In the genomic region with DNA sequence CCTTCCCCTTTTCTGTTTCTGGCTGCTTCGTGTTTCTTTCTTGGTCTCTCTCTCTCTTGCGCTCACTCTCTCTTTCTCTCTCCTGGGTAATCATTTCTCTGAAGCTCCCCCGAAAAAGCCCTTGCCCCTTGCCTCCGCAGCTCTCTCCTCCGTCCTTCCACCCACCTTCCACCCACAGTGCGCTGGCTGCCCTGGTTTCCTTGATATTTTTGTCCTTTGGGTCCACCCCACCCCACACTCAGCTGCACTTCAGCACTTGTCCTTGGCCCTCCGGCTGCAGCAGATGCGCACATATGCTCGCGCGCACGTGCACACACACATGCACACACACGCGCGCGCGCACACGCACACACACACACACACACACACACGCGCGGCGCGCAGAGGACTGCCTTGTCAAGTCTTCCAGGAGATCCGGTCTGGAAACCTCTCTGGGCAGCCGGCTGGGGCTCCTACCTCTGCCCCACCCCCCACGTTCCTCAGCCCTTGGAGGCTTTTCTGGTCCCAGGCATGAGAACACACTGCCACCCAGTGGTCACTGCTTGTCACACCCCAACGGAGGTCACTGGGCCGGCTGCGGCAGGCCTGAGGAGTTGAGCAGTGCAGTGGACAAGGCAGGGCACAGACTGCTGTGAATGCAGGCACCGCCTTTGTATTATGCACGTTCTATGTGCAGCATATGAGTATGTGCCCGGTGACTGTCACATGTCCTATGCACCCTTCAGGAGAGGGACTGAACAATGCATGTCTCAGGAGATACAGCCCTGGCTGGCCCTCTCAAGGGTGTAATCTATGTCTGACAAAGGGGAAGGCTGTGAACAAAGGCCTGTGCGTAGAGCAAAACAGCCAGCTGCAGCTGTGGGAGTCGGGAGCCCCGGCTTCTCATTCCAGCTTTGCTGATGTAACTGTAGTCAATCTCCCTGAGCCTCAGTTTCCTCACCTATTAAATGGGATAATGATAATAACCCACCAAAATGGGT, we compare ENCODE assay signal across 1 cellular context.
A peak's percentile ranks its signal among the peaks of the same experiment; 100 is the strongest.
TF ChIP-seq lines count a peak whose summit lies in the region.

No MANE protein-coding gene starts in this region.

TF ChIP-seq in GM12878, 131 proteins besides CTCF, POLR2A, EP300 and RAD21 (continued from another document and continues in another):
- TF ChIP-seq, protein P1, sequence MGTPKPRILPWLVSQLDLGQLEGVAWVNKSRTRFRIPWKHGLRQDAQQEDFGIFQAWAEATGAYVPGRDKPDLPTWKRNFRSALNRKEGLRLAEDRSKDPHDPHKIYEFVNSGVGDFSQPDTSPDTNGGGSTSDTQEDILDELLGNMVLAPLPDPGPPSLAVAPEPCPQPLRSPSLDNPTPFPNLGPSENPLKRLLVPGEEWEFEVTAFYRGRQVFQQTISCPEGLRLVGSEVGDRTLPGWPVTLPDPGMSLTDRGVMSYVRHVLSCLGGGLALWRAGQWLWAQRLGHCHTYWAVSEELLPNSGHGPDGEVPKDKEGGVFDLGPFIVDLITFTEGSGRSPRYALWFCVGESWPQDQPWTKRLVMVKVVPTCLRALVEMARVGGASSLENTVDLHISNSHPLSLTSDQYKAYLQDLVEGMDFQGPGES (IDR thresholded peaks at IDR 0.05), result no peak
- no peak for TF ChIP-seq RFX5 (IDR thresholded peaks at IDR 0.05; ENCODE audit: low read depth, low read length)
- peak; percentile 96 for TF ChIP-seq SMC3 (IDR thresholded peaks at IDR 0.05; ENCODE audit: borderline replicate concordance, low read length)
- TF ChIP-seq DPF2 (IDR thresholded peaks at IDR 0.05), result 0 out of 2 replicates have a peak, but pooled peaks have one; percentile 24
- TF ChIP-seq BCL11A (IDR thresholded peaks at IDR 0.05; ENCODE audit: low read depth, low read length), result no peak
- peak; percentile 94 to 99 for TF ChIP-seq BHLHE40 (IDR thresholded peaks at IDR 0.05; ENCODE audit: borderline replicate concordance in 1 of 2, low read depth in 2 of 2, low read length in 1 of 2)
- no peak for TF ChIP-seq JUND (IDR thresholded peaks at IDR 0.05; ENCODE audit: low read depth, low read length)
- TF ChIP-seq POU2F2 (IDR thresholded peaks at IDR 0.05; ENCODE audit: borderline replicate concordance, low read depth, low read length), result no peak
- TF ChIP-seq HDAC2 (IDR thresholded peaks at IDR 0.05), result no peak
- TF ChIP-seq RCOR1 (conservative IDR thresholded peaks at IDR 0.05; ENCODE audit: low read depth, low read length), result no peak
- TF ChIP-seq, protein P2, sequence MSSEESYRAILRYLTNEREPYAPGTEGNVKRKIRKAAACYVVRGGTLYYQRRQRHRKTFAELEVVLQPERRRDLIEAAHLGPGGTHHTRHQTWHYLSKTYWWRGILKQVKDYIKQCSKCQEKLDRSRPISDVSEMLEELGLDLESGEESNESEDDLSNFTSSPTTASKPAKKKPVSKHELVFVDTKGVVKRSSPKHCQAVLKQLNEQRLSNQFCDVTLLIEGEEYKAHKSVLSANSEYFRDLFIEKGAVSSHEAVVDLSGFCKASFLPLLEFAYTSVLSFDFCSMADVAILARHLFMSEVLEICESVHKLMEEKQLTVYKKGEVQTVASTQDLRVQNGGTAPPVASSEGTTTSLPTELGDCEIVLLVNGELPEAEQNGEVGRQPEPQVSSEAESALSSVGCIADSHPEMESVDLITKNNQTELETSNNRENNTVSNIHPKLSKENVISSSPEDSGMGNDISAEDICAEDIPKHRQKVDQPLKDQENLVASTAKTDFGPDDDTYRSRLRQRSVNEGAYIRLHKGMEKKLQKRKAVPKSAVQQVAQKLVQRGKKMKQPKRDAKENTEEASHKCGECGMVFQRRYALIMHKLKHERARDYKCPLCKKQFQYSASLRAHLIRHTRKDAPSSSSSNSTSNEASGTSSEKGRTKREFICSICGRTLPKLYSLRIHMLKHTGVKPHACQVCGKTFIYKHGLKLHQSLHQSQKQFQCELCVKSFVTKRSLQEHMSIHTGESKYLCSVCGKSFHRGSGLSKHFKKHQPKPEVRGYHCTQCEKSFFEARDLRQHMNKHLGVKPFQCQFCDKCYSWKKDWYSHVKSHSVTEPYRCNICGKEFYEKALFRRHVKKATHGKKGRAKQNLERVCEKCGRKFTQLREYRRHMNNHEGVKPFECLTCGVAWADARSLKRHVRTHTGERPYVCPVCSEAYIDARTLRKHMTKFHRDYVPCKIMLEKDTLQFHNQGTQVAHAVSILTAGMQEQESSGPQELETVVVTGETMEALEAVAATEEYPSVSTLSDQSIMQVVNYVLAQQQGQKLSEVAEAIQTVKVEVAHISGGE (CRISPR knock-in tag; IDR thresholded peaks at IDR 0.05), result no peak
- peak; percentile 67; the same call in 1 of the 2 replicates for TF ChIP-seq STAT1 (conservative IDR thresholded peaks at IDR 0.05)
- TF ChIP-seq, protein P3, sequence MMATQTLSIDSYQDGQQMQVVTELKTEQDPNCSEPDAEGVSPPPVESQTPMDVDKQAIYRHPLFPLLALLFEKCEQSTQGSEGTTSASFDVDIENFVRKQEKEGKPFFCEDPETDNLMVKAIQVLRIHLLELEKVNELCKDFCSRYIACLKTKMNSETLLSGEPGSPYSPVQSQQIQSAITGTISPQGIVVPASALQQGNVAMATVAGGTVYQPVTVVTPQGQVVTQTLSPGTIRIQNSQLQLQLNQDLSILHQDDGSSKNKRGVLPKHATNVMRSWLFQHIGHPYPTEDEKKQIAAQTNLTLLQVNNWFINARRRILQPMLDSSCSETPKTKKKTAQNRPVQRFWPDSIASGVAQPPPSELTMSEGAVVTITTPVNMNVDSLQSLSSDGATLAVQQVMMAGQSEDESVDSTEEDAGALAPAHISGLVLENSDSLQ (IDR thresholded peaks at IDR 0.05), result 0 out of 2 replicates have a peak, but pooled peaks have one; percentile 39
- TF ChIP-seq, protein P4, sequence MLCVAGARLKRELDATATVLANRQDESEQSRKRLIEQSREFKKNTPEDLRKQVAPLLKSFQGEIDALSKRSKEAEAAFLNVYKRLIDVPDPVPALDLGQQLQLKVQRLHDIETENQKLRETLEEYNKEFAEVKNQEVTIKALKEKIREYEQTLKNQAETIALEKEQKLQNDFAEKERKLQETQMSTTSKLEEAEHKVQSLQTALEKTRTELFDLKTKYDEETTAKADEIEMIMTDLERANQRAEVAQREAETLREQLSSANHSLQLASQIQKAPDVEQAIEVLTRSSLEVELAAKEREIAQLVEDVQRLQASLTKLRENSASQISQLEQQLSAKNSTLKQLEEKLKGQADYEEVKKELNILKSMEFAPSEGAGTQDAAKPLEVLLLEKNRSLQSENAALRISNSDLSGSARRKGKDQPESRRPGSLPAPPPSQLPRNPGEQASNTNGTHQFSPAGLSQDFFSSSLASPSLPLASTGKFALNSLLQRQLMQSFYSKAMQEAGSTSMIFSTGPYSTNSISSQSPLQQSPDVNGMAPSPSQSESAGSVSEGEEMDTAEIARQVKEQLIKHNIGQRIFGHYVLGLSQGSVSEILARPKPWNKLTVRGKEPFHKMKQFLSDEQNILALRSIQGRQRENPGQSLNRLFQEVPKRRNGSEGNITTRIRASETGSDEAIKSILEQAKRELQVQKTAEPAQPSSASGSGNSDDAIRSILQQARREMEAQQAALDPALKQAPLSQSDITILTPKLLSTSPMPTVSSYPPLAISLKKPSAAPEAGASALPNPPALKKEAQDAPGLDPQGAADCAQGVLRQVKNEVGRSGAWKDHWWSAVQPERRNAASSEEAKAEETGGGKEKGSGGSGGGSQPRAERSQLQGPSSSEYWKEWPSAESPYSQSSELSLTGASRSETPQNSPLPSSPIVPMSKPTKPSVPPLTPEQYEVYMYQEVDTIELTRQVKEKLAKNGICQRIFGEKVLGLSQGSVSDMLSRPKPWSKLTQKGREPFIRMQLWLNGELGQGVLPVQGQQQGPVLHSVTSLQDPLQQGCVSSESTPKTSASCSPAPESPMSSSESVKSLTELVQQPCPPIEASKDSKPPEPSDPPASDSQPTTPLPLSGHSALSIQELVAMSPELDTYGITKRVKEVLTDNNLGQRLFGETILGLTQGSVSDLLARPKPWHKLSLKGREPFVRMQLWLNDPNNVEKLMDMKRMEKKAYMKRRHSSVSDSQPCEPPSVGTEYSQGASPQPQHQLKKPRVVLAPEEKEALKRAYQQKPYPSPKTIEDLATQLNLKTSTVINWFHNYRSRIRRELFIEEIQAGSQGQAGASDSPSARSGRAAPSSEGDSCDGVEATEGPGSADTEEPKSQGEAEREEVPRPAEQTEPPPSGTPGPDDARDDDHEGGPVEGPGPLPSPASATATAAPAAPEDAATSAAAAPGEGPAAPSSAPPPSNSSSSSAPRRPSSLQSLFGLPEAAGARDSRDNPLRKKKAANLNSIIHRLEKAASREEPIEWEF (IDR thresholded peaks at IDR 0.05; ENCODE audit: insufficient replicate concordance, low read depth, low read length), result no peak
- TF ChIP-seq FOXM1 (IDR thresholded peaks at IDR 0.05; ENCODE audit: low read depth, low read length), result no peak
- peak; percentile 67; the same call in 1 of the 2 replicates for TF ChIP-seq CREB1 (IDR thresholded peaks at IDR 0.05; ENCODE audit: low read depth)
- TF ChIP-seq RB1 (IDR thresholded peaks at IDR 0.05; ENCODE audit: borderline replicate concordance), result peak; percentile 88; the same call in 1 of the 2 replicates
- TF ChIP-seq ASH2L (IDR thresholded peaks at IDR 0.05; ENCODE audit: borderline replicate concordance, low read depth), result no peak
- TF ChIP-seq MEF2A (IDR thresholded peaks at IDR 0.05; ENCODE audit: insufficient read depth, low read depth, low read length), result no peak
- no peak for TF ChIP-seq TCF3 (IDR thresholded peaks at IDR 0.05; ENCODE audit: borderline replicate concordance, insufficient read depth, low read depth, low read length)
- no peak for TF ChIP-seq PAX8 (IDR thresholded peaks at IDR 0.05)
- TF ChIP-seq LARP7 (IDR thresholded peaks at IDR 0.05), result peak; percentile 63; the same call in 1 of the 2 replicates
- TF ChIP-seq, protein P5, sequence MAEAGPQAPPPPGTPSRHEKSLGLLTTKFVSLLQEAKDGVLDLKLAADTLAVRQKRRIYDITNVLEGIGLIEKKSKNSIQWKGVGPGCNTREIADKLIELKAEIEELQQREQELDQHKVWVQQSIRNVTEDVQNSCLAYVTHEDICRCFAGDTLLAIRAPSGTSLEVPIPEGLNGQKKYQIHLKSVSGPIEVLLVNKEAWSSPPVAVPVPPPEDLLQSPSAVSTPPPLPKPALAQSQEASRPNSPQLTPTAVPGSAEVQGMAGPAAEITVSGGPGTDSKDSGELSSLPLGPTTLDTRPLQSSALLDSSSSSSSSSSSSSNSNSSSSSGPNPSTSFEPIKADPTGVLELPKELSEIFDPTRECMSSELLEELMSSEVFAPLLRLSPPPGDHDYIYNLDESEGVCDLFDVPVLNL (IDR thresholded peaks at IDR 0.05; ENCODE audit: low read depth, low read length), result 0 out of 2 replicates have a peak, but pooled peaks have one; percentile 33
- no peak for TF ChIP-seq BRCA1 (IDR thresholded peaks at IDR 0.05; ENCODE audit: low read depth, low read length)
- no peak for TF ChIP-seq POLR2AphosphoS5 (IDR thresholded peaks at IDR 0.05; ENCODE audit: low read length)
- no peak for TF ChIP-seq POLR2AphosphoS2 (IDR thresholded peaks at IDR 0.05; ENCODE audit: low read depth, low read length)
- TF ChIP-seq STAT3 (IDR thresholded peaks at IDR 0.05; ENCODE audit: low read depth, low read length), result no peak
- TF ChIP-seq PML (IDR thresholded peaks at IDR 0.05; ENCODE audit: low read length), result no peak
- TF ChIP-seq ZNF217 (IDR thresholded peaks at IDR 0.05), result no peak
- TF ChIP-seq SMAD1 (IDR thresholded peaks at IDR 0.05; ENCODE audit: low read depth, partially characterized antibody), result no peak
- no peak for TF ChIP-seq MYB (IDR thresholded peaks at IDR 0.05; ENCODE audit: borderline replicate concordance, low read depth, low read length)
- TF ChIP-seq, protein P6, sequence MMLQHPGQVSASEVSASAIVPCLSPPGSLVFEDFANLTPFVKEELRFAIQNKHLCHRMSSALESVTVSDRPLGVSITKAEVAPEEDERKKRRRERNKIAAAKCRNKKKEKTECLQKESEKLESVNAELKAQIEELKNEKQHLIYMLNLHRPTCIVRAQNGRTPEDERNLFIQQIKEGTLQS (IDR thresholded peaks at IDR 0.05; ENCODE audit: borderline replicate concordance, extremely low read depth, low read depth, low read length), result no peak
- peak; percentile 58; the same call in 1 of the 2 replicates for TF ChIP-seq MTA2 (IDR thresholded peaks at IDR 0.05; ENCODE audit: low read depth)
- no peak for TF ChIP-seq TCF7 (IDR thresholded peaks at IDR 0.05; ENCODE audit: borderline replicate concordance)
- TF ChIP-seq, protein P7, sequence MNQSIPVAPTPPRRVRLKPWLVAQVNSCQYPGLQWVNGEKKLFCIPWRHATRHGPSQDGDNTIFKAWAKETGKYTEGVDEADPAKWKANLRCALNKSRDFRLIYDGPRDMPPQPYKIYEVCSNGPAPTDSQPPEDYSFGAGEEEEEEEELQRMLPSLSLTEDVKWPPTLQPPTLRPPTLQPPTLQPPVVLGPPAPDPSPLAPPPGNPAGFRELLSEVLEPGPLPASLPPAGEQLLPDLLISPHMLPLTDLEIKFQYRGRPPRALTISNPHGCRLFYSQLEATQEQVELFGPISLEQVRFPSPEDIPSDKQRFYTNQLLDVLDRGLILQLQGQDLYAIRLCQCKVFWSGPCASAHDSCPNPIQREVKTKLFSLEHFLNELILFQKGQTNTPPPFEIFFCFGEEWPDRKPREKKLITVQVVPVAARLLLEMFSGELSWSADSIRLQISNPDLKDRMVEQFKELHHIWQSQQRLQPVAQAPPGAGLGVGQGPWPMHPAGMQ (IDR thresholded peaks at IDR 0.05; ENCODE audit: borderline replicate concordance), result no peak
- TF ChIP-seq, protein P8, sequence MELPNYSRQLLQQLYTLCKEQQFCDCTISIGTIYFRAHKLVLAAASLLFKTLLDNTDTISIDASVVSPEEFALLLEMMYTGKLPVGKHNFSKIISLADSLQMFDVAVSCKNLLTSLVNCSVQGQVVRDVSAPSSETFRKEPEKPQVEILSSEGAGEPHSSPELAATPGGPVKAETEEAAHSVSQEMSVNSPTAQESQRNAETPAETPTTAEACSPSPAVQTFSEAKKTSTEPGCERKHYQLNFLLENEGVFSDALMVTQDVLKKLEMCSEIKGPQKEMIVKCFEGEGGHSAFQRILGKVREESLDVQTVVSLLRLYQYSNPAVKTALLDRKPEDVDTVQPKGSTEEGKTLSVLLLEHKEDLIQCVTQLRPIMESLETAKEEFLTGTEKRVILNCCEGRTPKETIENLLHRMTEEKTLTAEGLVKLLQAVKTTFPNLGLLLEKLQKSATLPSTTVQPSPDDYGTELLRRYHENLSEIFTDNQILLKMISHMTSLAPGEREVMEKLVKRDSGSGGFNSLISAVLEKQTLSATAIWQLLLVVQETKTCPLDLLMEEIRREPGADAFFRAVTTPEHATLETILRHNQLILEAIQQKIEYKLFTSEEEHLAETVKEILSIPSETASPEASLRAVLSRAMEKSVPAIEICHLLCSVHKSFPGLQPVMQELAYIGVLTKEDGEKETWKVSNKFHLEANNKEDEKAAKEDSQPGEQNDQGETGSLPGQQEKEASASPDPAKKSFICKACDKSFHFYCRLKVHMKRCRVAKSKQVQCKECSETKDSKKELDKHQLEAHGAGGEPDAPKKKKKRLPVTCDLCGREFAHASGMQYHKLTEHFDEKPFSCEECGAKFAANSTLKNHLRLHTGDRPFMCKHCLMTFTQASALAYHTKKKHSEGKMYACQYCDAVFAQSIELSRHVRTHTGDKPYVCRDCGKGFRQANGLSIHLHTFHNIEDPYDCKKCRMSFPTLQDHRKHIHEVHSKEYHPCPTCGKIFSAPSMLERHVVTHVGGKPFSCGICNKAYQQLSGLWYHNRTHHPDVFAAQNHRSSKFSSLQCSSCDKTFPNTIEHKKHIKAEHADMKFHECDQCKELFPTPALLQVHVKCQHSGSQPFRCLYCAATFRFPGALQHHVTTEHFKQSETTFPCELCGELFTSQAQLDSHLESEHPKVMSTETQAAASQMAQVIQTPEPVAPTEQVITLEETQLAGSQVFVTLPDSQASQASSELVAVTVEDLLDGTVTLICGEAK (IDR thresholded peaks at IDR 0.05; ENCODE audit: borderline replicate concordance), result no peak
- no peak for TF ChIP-seq RAD51 (IDR thresholded peaks at IDR 0.05)
- TF ChIP-seq ATF7 (IDR thresholded peaks at IDR 0.05; ENCODE audit: low read depth), result peak; percentile 49
- TF ChIP-seq CHD4 (IDR thresholded peaks at IDR 0.05), result no peak
- no peak for TF ChIP-seq SPI1 (IDR thresholded peaks at IDR 0.05; ENCODE audit: borderline replicate concordance, insufficient read depth, low read depth, low read length)
- no peak; the same call in 1 of the 2 replicates for TF ChIP-seq HCFC1 (IDR thresholded peaks at IDR 0.05; ENCODE audit: low read length)
